ENCODE assay signal across 37 cellular contexts in genomic region chr7:90248706-90249105, GRCh38. TPM values are rescaled to one million over a fixed set of nuclear protein-coding genes. Genes with fewer than 3 reads are reported as not detected.
"Had no signal": no experiment of that assay in that cellular context is flagged by ENCODE, and none has a peak within 500 bp of the region (broad histone marks: within the 10 kb centered on the region; RNA-seq: fewer than 3 reads in every experiment).

No MANE protein-coding gene starts in this region.

- ATAC-seq: activated naive CD4-positive, alpha-beta T cell treated with anti-CD3 and anti-CD28 coated beads, Interleukin-2, amount 50 U/mL, for 72 hours; activated naive CD8-positive, alpha-beta T cell treated with anti-CD3 and anti-CD28 coated beads, Interleukin-2, amount 50 U/mL, for 24 hours; activated T-cell treated with anti-CD3 and anti-CD28 coated beads, Interleukin-2, amount 50 U/mL, for 4 hours; activated T-cell treated with anti-CD3 and anti-CD28 coated beads, Interleukin-2, amount 50 U/mL, for 72 hours; activated T-helper 17 cell treated with anti-CD3 and anti-CD28 coated beads, Interleukin-2, amount 50 U/mL, for 72 hours; body of pancreas had no signal

- H3K27ac ChIP-seq: adrenal gland, ascending aorta, body of pancreas, brain microvascular endothelial cell, cardiac muscle cell had no signal

- H3K36me3 ChIP-seq: adrenal gland, ascending aorta, brain microvascular endothelial cell, breast epithelium, cardiac muscle cell had no signal

- H3K4me3 ChIP-seq: adrenal gland, ascending aorta, body of pancreas, breast epithelium, cardiac muscle cell had no signal

- H3K27me3 ChIP-seq: adrenal gland, ascending aorta, body of pancreas, brain microvascular endothelial cell, breast epithelium, cardiac muscle cell had no signal

- DNase-seq: activated effector memory CD4-positive, alpha-beta T cell treated with anti-CD3 and anti-CD28 coated beads, Interleukin-2, amount 50 U/mL, for 16 hours; activated effector memory CD4-positive, alpha-beta T cell treated with Interleukin-2 at 50 U/mL for 16 hours; activated gamma-delta T cell; activated gamma-delta T cell treated with Interleukin-2 at 50 U/mL for 16 hours; activated naive CD4-positive, alpha-beta T cell; activated naive CD4-positive, alpha-beta T cell treated with anti-CD3 and anti-CD28 coated beads for 36 hours; activated naive CD4-positive, alpha-beta T cell treated with anti-CD3 and anti-CD28 coated beads, Interleukin-2, amount 10 ng/mL, durations not matched to agents 7 days and 5 days; activated naive CD4-positive, alpha-beta T cell treated with anti-CD3 and anti-CD28 coated beads, Interleukin-2, amount 50 U/mL, for 16 hours; activated naive CD4-positive, alpha-beta T cell treated with Interleukin-2 at 50 U/mL for 16 hours; activated naive CD8-positive, alpha-beta T cell treated with anti-CD3 and anti-CD28 coated beads for 36 hours; activated naive CD8-positive, alpha-beta T cell treated with anti-CD3 and anti-CD28 coated beads, Interleukin-2, amount 10 ng/mL, durations not matched to agents 7 days and 5 days; activated naive CD8-positive, alpha-beta T cell treated with anti-CD3 and anti-CD28 coated beads, Interleukin-2, amount 50 U/mL, for 24 hours; activated T-cell treated with anti-CD3 and anti-CD28 coated beads for 4 hours; activated T-cell treated with anti-CD3 and anti-CD28 coated beads, Interleukin-2, amount 50 U/mL, for 1 hour; activated T-cell treated with anti-CD3 and anti-CD28 coated beads, Interleukin-2, amount 50 U/mL, for 24 hours; activated T-cell treated with anti-CD3 and anti-CD28 coated beads, Interleukin-2, amount 50 U/mL, for 4 hours; activated T-cell treated with anti-CD3 and anti-CD28 coated beads, Interleukin-2, amount 50 U/mL, for 48 hours; activated T-cell treated with anti-CD3 and anti-CD28 coated beads, Interleukin-2, amount 50 U/mL, for 72 hours; adrenal gland; amniotic stem cell; amygdala; anterior cingulate cortex; aorta; body of pancreas; brain microvascular endothelial cell; caudate nucleus; central memory CD4-positive, alpha-beta T cell; cerebellar nuclear complex had no signal

- FAIRE-seq: astrocyte, bronchial epithelial cell had no signal

- H3K9me3 ChIP-seq: adrenal gland, ascending aorta, body of pancreas, breast epithelium had no signal

RNA-seq across cellular contexts. Expression of gene CFAP69, which starts 3.7 kb away (rescaled TPM):
- total RNA-seq: activated T-helper 1 cell treated with anti-CD3 and anti-CD28 coated beads, Interleukin-12 subunit alpha, Interleukin-12 subunit beta, Interleukin-2, Interleukin-4 antibody, amounts not matched to agents 30 ng/mL and 10 ng/mL and 1 ng/mL, durations not matched to agents 14 hours and 24 hours and 36 hours had no signal

RNA-seq across cellular contexts. Expression of gene STEAP2, which starts 37.2 kb away (rescaled TPM):
- total RNA-seq: activated naive CD4-positive, alpha-beta T cell treated with anti-CD3 and anti-CD28 coated beads for 36 hours; activated naive CD4-positive, alpha-beta T cell treated with anti-CD3 and anti-CD28 coated beads, Interleukin-2, amount 50 U/mL, for 72 hours; activated naive CD8-positive, alpha-beta T cell treated with anti-CD3 and anti-CD28 coated beads for 36 hours; activated naive CD8-positive, alpha-beta T cell treated with anti-CD3 and anti-CD28 coated beads, Interleukin-2, amount 10 ng/mL, durations not matched to agents 7 days and 5 days; activated T-cell treated with anti-CD3 and anti-CD28 coated beads, Interleukin-2, amount 50 U/mL, for 72 hours; activated T-helper 1 cell treated with anti-CD3 and anti-CD28 coated beads, Interleukin-12 subunit alpha, Interleukin-12 subunit beta, Interleukin-2, Interleukin-4 antibody, amounts not matched to agents 30 ng/mL and 10 ng/mL and 1 ng/mL, durations not matched to agents 14 hours and 24 hours and 36 hours; activated T-helper 2 cell treated with anti-CD3 and anti-CD28 coated beads, Interferon-gamma antibody, Interleukin-2, Interleukin-4, amounts not matched to agents 10 μg/mL and 5 μg/mL and 100 μg/mL, durations not matched to agents 14 hours and 24 hours and 36 hours had no signal
